ENCODE assay signal across 2 cellular contexts in genomic region chr11:61743486-61744095, GRCh38.
TF ChIP-seq lines count a peak whose summit lies in the region.

No MANE protein-coding gene starts in this region.

TF ChIP-seq in GM23338, 12 proteins besides CTCF, POLR2A, EP300 and RAD21:
- no peak for TF ChIP-seq EZH2 (IDR thresholded peaks at IDR 0.05; ENCODE audit: low read depth, unreplicated experiment)
- no peak for TF ChIP-seq CREB1 (CRISPR knock-in tag; IDR thresholded peaks at IDR 0.05; ENCODE audit: low read depth)
- no peak for TF ChIP-seq NANOG (IDR thresholded peaks at IDR 0.05; ENCODE audit: borderline replicate concordance)
- TF ChIP-seq EZH2phosphoT487 (IDR thresholded peaks at IDR 0.05; ENCODE audit: unreplicated experiment): no peak
- no peak for TF ChIP-seq ZNF114 (CRISPR knock-in tag; IDR thresholded peaks at IDR 0.05)
- no peak for TF ChIP-seq ZNF462 (CRISPR knock-in tag; IDR thresholded peaks at IDR 0.05)
- no peak for TF ChIP-seq STAT1 (IDR thresholded peaks at IDR 0.05; ENCODE audit: unreplicated experiment)
- TF ChIP-seq, protein P1, sequence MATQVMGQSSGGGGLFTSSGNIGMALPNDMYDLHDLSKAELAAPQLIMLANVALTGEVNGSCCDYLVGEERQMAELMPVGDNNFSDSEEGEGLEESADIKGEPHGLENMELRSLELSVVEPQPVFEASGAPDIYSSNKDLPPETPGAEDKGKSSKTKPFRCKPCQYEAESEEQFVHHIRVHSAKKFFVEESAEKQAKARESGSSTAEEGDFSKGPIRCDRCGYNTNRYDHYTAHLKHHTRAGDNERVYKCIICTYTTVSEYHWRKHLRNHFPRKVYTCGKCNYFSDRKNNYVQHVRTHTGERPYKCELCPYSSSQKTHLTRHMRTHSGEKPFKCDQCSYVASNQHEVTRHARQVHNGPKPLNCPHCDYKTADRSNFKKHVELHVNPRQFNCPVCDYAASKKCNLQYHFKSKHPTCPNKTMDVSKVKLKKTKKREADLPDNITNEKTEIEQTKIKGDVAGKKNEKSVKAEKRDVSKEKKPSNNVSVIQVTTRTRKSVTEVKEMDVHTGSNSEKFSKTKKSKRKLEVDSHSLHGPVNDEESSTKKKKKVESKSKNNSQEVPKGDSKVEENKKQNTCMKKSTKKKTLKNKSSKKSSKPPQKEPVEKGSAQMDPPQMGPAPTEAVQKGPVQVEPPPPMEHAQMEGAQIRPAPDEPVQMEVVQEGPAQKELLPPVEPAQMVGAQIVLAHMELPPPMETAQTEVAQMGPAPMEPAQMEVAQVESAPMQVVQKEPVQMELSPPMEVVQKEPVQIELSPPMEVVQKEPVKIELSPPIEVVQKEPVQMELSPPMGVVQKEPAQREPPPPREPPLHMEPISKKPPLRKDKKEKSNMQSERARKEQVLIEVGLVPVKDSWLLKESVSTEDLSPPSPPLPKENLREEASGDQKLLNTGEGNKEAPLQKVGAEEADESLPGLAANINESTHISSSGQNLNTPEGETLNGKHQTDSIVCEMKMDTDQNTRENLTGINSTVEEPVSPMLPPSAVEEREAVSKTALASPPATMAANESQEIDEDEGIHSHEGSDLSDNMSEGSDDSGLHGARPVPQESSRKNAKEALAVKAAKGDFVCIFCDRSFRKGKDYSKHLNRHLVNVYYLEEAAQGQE (IDR thresholded peaks at IDR 0.05; ENCODE audit: unreplicated experiment): no peak
- no peak for TF ChIP-seq ZNF331 (CRISPR knock-in tag; IDR thresholded peaks at IDR 0.05; ENCODE audit: low read depth)
- TF ChIP-seq JUNB (IDR thresholded peaks at IDR 0.05; ENCODE audit: unreplicated experiment): no peak
- TF ChIP-seq, protein P2, sequence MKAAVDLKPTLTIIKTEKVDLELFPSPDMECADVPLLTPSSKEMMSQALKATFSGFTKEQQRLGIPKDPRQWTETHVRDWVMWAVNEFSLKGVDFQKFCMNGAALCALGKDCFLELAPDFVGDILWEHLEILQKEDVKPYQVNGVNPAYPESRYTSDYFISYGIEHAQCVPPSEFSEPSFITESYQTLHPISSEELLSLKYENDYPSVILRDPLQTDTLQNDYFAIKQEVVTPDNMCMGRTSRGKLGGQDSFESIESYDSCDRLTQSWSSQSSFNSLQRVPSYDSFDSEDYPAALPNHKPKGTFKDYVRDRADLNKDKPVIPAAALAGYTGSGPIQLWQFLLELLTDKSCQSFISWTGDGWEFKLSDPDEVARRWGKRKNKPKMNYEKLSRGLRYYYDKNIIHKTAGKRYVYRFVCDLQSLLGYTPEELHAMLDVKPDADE (IDR thresholded peaks at IDR 0.05): no peak
- TF ChIP-seq POLR2AphosphoS5 (IDR thresholded peaks at IDR 0.05; ENCODE audit: low read depth): no peak

TF ChIP-seq in K562, 482 proteins besides CTCF, POLR2A, EP300 and RAD21:
- TF ChIP-seq PCBP2 (IDR thresholded peaks at IDR 0.05; ENCODE audit: low read depth, low read length, poor library complexity, severe bottlenecking): no peak
- TF ChIP-seq YY1 (IDR thresholded peaks at IDR 0.05; ENCODE audit: borderline replicate concordance in 1 of 3, control insufficient read depth in 1 of 3, extremely low read depth in 1 of 3, insufficient read depth in 3 of 3, insufficient read length in 1 of 3, insufficient replicate concordance in 2 of 3, low read depth in 1 of 3, low read length in 2 of 3): peak in 1 of 3 experiments; percentile 6
- no peak for TF ChIP-seq TGIF2 (CRISPR knock-in tag; IDR thresholded peaks at IDR 0.05)
- no peak for TF ChIP-seq ATF1 (CRISPR knock-in tag; IDR thresholded peaks at IDR 0.05)
- TF ChIP-seq ATF1 (tag; IDR thresholded peaks at IDR 0.05): 0 out of 2 replicates have a peak, but pooled peaks have one; percentile 12
- peak; percentile 48; the same call in 1 of the 2 replicates for TF ChIP-seq CREM (IDR thresholded peaks at IDR 0.05; ENCODE audit: low read depth)
- no peak for TF ChIP-seq ESRRB (CRISPR knock-in tag; IDR thresholded peaks at IDR 0.05; ENCODE audit: borderline replicate concordance)
- TF ChIP-seq, protein P3, sequence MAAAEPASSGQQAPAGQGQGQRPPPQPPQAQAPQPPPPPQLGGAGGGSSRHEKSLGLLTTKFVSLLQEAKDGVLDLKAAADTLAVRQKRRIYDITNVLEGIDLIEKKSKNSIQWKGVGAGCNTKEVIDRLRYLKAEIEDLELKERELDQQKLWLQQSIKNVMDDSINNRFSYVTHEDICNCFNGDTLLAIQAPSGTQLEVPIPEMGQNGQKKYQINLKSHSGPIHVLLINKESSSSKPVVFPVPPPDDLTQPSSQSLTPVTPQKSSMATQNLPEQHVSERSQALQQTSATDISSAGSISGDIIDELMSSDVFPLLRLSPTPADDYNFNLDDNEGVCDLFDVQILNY (CRISPR knock-in tag; IDR thresholded peaks at IDR 0.05): no peak
- TF ChIP-seq ZBTB33 (CRISPR knock-in tag; IDR thresholded peaks at IDR 0.05): peak; percentile 92
- TF ChIP-seq ZNF584 (CRISPR knock-in tag; IDR thresholded peaks at IDR 0.05; ENCODE audit: low read depth): no peak
- TF ChIP-seq E2F3 (CRISPR knock-in tag; IDR thresholded peaks at IDR 0.05): no peak
- TF ChIP-seq CREB1 (IDR thresholded peaks at IDR 0.05): peak; percentile 24; the same call in 1 of the 2 replicates
- TF ChIP-seq CREB1 (CRISPR knock-in tag; IDR thresholded peaks at IDR 0.05): no peak
- TF ChIP-seq NRF1 (conservative IDR thresholded peaks at IDR 0.05 in 1 of 2, IDR thresholded peaks at IDR 0.05 in 1 of 2): peak; percentile 33 to 54; a peak in 2 of 4 replicates
